31 cellular contexts compared by ENCODE assay signal in the genomic region with DNA sequence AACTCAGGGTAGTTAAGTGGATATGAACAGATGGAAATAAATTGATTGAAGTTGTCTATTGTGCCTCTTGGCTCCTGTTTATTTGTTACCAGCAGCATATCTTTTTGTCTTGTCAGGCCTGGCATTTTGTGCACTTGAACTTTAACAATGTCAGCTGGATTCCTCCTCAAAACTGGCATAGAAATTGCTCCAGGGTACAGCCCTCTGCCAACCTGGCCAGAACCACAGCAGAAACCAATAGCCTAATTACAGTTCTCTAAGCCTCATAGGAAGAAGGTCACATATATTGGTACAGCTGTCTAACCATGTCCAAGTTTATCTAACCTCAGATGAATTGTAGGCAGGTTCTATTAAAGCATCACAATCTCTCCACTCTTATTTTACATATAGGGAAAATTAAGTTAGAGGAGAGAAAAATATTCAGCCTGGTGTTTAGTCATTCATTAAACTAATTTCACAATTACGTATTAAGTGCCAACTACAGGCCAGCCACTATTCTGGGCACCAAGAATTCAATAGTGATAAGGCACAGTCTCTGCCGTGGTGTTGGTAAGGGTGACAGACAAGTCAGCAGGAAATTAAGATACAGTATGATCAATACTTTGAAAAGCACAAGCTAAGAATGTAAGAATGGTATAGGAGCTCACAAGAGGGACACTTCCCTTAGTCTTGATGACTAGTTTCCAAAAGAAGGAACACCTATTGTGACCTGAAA.
"Had no signal": no experiment of that assay in that cellular context is flagged by ENCODE, and none has a peak within 500 bp of the region (broad histone marks: within the 10 kb centered on the region; RNA-seq: fewer than 3 reads in every experiment).

No MANE protein-coding gene starts in this region.

- H3K4me3 ChIP-seq: adrenal gland, cardiac muscle cell, colonic mucosa, skin epidermis, tibial artery, upper lobe of right lung had no signal

- DNase-seq: activated CD4-positive, alpha-beta T cell treated with anti-CD3 and anti-CD28 coated beads for 48 hours; activated CD4-positive, alpha-beta T cell treated with anti-CD3 and anti-CD28 coated beads, Interleukin-2, amount 50 U/mL, for 48 hours; activated CD8-positive, alpha-beta memory T cell treated with anti-CD3 and anti-CD28 coated beads for 24 hours; activated effector memory CD4-positive, alpha-beta T cell treated with Interleukin-2 at 50 U/mL for 16 hours; activated naive CD4-positive, alpha-beta T cell treated with anti-CD3 and anti-CD28 coated beads for 36 hours; activated naive CD8-positive, alpha-beta T cell treated with anti-CD3 and anti-CD28 coated beads for 36 hours; adrenal gland; aorta; cerebellar nuclear complex; colonic mucosa; effector CD8-positive, alpha-beta T cell; glutamatergic neuron; left ventricle myocardium superior; midbrain; posterior cingulate gyrus; stimulated activated CD4-positive, alpha-beta T cell treated with anti-CD3 and anti-CD28 coated beads, Interleukin-4, amount 100 ng/mL, for 4 hours; stimulated activated CD8-positive, alpha-beta memory T cell treated with anti-CD3 and anti-CD28 coated beads, Interleukin-4, amount 100 ng/mL, for 48 hours; stimulated activated naive CD8-positive, alpha-beta T cell treated with anti-CD3 and anti-CD28 coated beads, Interleukin-15, amount 100 ng/mL, for 72 hours; substantia nigra; T-helper 9 cell; tibial artery; upper lobe of right lung had no signal

- ATAC-seq: left ventricle myocardium superior; natural killer cell treated with Interleukin-12 subunit alpha and Interleukin-12 subunit beta and Interleukin-15 and Interleukin-18, amount 100 ng/mL, for 72 hours; sciatic nerve; stimulated activated memory B cell treated with anti-CD40 and anti-IgM and Interleukin-4, amounts not matched to agents 10 μg/mL and 1 μg/mL and 100 μg/mL, for 72 hours; stimulated activated naive CD8-positive, alpha-beta T cell treated with anti-CD3 and anti-CD28 coated beads, Interleukin-15, amount 100 ng/mL, for 72 hours; upper lobe of right lung had no signal

- H3K9me3 ChIP-seq: adrenal gland, colonic mucosa, tibial artery, upper lobe of right lung had no signal

- H3K27me3 ChIP-seq: adrenal gland, cardiac muscle cell, colonic mucosa, tibial artery, upper lobe of right lung had no signal

- FAIRE-seq: frontal cortex, islet of Langerhans, TTC549 had no signal

- H3K36me3 ChIP-seq: adrenal gland, cardiac muscle cell, colonic mucosa, tibial artery, upper lobe of right lung had no signal

- H3K4me1 ChIP-seq: adrenal gland, colonic mucosa, tibial artery, upper lobe of right lung had no signal

- H3K27ac ChIP-seq: adrenal gland, cardiac muscle cell, colonic mucosa, skin epidermis, tibial artery, upper lobe of right lung, VCaP had no signal
